9 cellular contexts compared by ENCODE assay signal in genomic region chr14:50530358-50530757, GRCh38. TPM values are rescaled to one million over a fixed set of nuclear protein-coding genes. Genes with fewer than 3 reads are reported as not detected.
DNase-seq lines count a peak whose midpoint lies in the region; ATAC-seq and TF ChIP-seq lines count a peak whose summit lies in the region.
"Had no signal": no experiment of that assay in that cellular context is flagged by ENCODE, and none has a peak within 500 bp of the region (broad histone marks: within the 10 kb centered on the region; RNA-seq: fewer than 3 reads in every experiment).

No MANE protein-coding gene starts in this region.

- POLR2A ChIA-PET in activated CD4-positive, alpha-beta memory T cell treated with anti-CD3 and anti-CD28 coated beads for 36 hours (lab: Charles Lee) = no interaction called here

- peaks cover 2% of the 10 kb centered on the region for H3K36me3 Mint-ChIP-seq in T-helper 1 cell treated with Interleukin-12 subunit alpha and Interleukin-12 subunit beta and Interleukin-4 antibody, amounts not matched to agents 30 μg/mL and 1 μg/mL, for 36 hours (ENCODE audit: low read depth)
- peaks cover 1% of the 10 kb centered on the region for H3K36me3 Mint-ChIP-seq in activated CD4-positive, alpha-beta memory T cell treated with anti-CD3 and anti-CD28 coated beads for 36 hours

- peaks cover 28% of the 10 kb centered on the region for H3K4me1 Mint-ChIP-seq in T-helper 1 cell treated with Interleukin-12 subunit alpha and Interleukin-12 subunit beta and Interleukin-4 antibody, amounts not matched to agents 30 μg/mL and 1 μg/mL, for 36 hours (ENCODE audit: low read depth)
- peaks cover 49% of the 10 kb centered on the region for H3K4me1 Mint-ChIP-seq in activated CD4-positive, alpha-beta memory T cell treated with anti-CD3 and anti-CD28 coated beads for 36 hours (ENCODE audit: low read depth)
- H3K4me1 Mint-ChIP-seq in stimulated activated naive CD8-positive, alpha-beta T cell treated with anti-CD3 and anti-CD28 coated beads, Interleukin-15, amount 100 ng/mL, for 72 hours = peaks cover 53% of the 10 kb centered on the region

- peak overlapping the region; percentile 9 for H3K4me3 Mint-ChIP-seq in T-helper 1 cell treated with Interleukin-12 subunit alpha and Interleukin-12 subunit beta and Interleukin-4 antibody, amounts not matched to agents 30 μg/mL and 1 μg/mL, for 36 hours
- H3K4me3 Mint-ChIP-seq in activated CD4-positive, alpha-beta memory T cell treated with anti-CD3 and anti-CD28 coated beads for 36 hours = peak overlapping the region; percentile 85
- H3K4me3 Mint-ChIP-seq in stimulated activated naive CD8-positive, alpha-beta T cell treated with anti-CD3 and anti-CD28 coated beads, Interleukin-15, amount 100 ng/mL, for 72 hours = peak overlapping the region; percentile 94 to 95

- TF ChIP-seq CTCF in foreskin keratinocyte (conservative IDR thresholded peaks at IDR 0.05) = no peak

- H3K4me1 ChIP-seq in foreskin keratinocyte = peaks cover 31% of the 10 kb centered on the region

- no peak overlapping the region for H3K27ac Mint-ChIP-seq in T-helper 1 cell treated with Interleukin-12 subunit alpha and Interleukin-12 subunit beta and Interleukin-4 antibody, amounts not matched to agents 30 μg/mL and 1 μg/mL, for 36 hours
- H3K27ac Mint-ChIP-seq in activated CD4-positive, alpha-beta memory T cell treated with anti-CD3 and anti-CD28 coated beads for 36 hours = no peak overlapping the region
- H3K27ac Mint-ChIP-seq in stimulated activated naive CD8-positive, alpha-beta T cell treated with anti-CD3 and anti-CD28 coated beads, Interleukin-15, amount 100 ng/mL, for 72 hours = no peak overlapping the region

- no peaks in the 10 kb centered on the region for H3K9me3 Mint-ChIP-seq in T-helper 1 cell treated with Interleukin-12 subunit alpha and Interleukin-12 subunit beta and Interleukin-4 antibody, amounts not matched to agents 30 μg/mL and 1 μg/mL, for 36 hours
- H3K9me3 Mint-ChIP-seq in activated CD4-positive, alpha-beta memory T cell treated with anti-CD3 and anti-CD28 coated beads for 36 hours = no peaks in the 10 kb centered on the region
- H3K9me3 Mint-ChIP-seq in stimulated activated naive CD8-positive, alpha-beta T cell treated with anti-CD3 and anti-CD28 coated beads, Interleukin-15, amount 100 ng/mL, for 72 hours = no peaks in the 10 kb centered on the region

- peak overlapping the region; percentile 95 for H3K27ac ChIP-seq in foreskin keratinocyte

- intact Hi-C loops in activated CD4-positive, alpha-beta memory T cell treated with anti-CD3 and anti-CD28 coated beads for 36 hours (cut with micrococcal nuclease) = loop anchor here (5.0 kb wide), 2 partner anchors 133 to 413 kb away; partner anchors contain the start of genes CDKL1 and VCPKMT
- intact Hi-C loops in posterior vena cava (cut with DNase I) = loop anchor here (5.0 kb wide), 2 partner anchors 208 to 213 kb away; no protein-coding TSS in a partner anchor

- H3K27me3 Mint-ChIP-seq in T-helper 1 cell treated with Interleukin-12 subunit alpha and Interleukin-12 subunit beta and Interleukin-4 antibody, amounts not matched to agents 30 μg/mL and 1 μg/mL, for 36 hours (ENCODE audit: low read depth) = peaks cover 14% of the 10 kb centered on the region
- H3K27me3 Mint-ChIP-seq in activated CD4-positive, alpha-beta memory T cell treated with anti-CD3 and anti-CD28 coated beads for 36 hours = no peaks in the 10 kb centered on the region
- H3K27me3 Mint-ChIP-seq in stimulated activated naive CD8-positive, alpha-beta T cell treated with anti-CD3 and anti-CD28 coated beads, Interleukin-15, amount 100 ng/mL, for 72 hours = no peaks in the 10 kb centered on the region

- no peak for DNase-seq in T-helper 1 cell
- DNase-seq in activated CD4-positive, alpha-beta memory T cell treated with anti-CD3 and anti-CD28 coated beads for 36 hours = no peak
- peak in 1 of 2 donors; percentile 52 for DNase-seq in foreskin keratinocyte
- no peak for DNase-seq in stimulated activated naive CD8-positive, alpha-beta T cell treated with anti-CD3 and anti-CD28 coated beads, Interleukin-15, amount 100 ng/mL, for 72 hours
- no peak for DNase-seq in NCI-H2171 treated with DMSO at 0.1 percent for 48 hours (lab: John Stamatoyannopoulos, UW)
- no peak for DNase-seq in stimulated activated CD4-positive, alpha-beta T cell treated with anti-CD3 and anti-CD28 coated beads, Interleukin-4, amount 100 ng/mL, for 4 hours
- no peak for DNase-seq in posterior vena cava (ENCODE audit: low spot score)
- DNase-seq: activated effector memory CD4-positive, alpha-beta T cell treated with anti-CD3 and anti-CD28 coated beads, Interleukin-2, amount 50 U/mL, for 16 hours had no signal

- no peak for ATAC-seq in foreskin keratinocyte
- no peak for ATAC-seq in stimulated activated naive CD8-positive, alpha-beta T cell treated with anti-CD3 and anti-CD28 coated beads, Interleukin-15, amount 100 ng/mL, for 72 hours

- CTCF ChIA-PET in activated CD4-positive, alpha-beta memory T cell treated with anti-CD3 and anti-CD28 coated beads for 36 hours (lab: Charles Lee) = no interaction called here

- no peaks in the 10 kb centered on the region for H3K27me3 ChIP-seq in foreskin keratinocyte

RNA-seq across cellular contexts. Expression of gene MAP4K5, which starts 2.0 kb away (rescaled TPM):
- 10 to 100 TPM; 14.6 to 15.6 TPM for total RNA-seq in activated CD4-positive, alpha-beta memory T cell treated with anti-CD3 and anti-CD28 coated beads for 36 hours
- 35.8 and 38.9 TPM in 2 replicates for total RNA-seq in foreskin keratinocyte
- 8.9 and 11.5 TPM in 2 replicates for polyA plus RNA-seq in foreskin keratinocyte
- 10 to 100 TPM; 44.9 to 48.4 TPM for total RNA-seq in posterior vena cava

RNA-seq across cellular contexts. Expression of gene ATL1, which starts 29.6 kb away (rescaled TPM):
- under 1 TPM; 0.38 to 0.58 TPM for total RNA-seq in activated CD4-positive, alpha-beta memory T cell treated with anti-CD3 and anti-CD28 coated beads for 36 hours
- total RNA-seq in foreskin keratinocyte (1.8 and 3.4 TPM in 2 replicates), posterior vena cava (10 to 100 TPM; 13.3 to 16.0 TPM)
- 1.0 and 1.8 TPM in 2 replicates for polyA plus RNA-seq in foreskin keratinocyte

Comparison
In these comparisons a context has a peak if more than half of its experiments do, and no peak if none do; other contexts are left out.
1. H3K4me3 Mint-ChIP-seq: peak in every context shown above with its lines; median percentile 94 in stimulated activated naive CD8-positive, alpha-beta T cell treated with anti-CD3 and anti-CD28 coated beads, Interleukin-15, amount 100 ng/mL, for 72 hours; 85 in activated CD4-positive, alpha-beta memory T cell treated with anti-CD3 and anti-CD28 coated beads for 36 hours; 9 in T-helper 1 cell treated with Interleukin-12 subunit alpha and Interleukin-12 subunit beta and Interleukin-4 antibody, amounts not matched to agents 30 μg/mL and 1 μg/mL, for 36 hours.